ENCODE assay signal across 9 cellular contexts in the genomic region with DNA sequence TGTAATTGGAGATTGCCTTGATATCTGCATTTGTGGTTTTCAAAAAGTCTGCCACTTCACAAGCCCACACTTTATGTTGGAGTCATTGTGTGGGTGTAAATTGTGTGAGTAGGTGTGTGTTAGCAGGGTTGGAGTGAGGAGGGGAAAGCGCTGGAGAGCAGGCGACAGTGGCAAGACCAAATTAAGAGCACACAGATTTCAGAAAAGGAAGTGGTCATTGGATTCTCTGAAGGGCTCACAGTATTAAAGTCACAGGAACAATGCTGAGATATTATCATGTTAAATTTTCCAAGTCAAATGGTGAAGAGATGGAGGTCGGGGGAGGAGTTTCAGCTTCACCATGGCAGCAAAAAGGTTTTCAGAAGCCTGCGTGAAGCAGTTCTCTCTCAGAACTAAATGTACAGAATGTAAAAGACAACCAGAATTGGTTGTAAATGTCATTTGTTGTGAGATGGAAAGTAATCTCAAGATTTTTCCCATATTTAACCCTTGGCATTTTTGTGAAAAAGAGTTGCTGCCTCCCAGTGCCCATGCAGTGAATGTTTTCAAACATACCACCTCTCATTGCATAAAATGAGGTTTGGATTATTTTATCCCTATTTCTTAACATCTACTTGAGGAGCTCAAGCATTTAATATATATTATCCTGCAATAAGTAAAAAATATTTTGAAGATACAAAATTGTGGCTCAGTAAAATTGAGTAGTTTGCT.
DNase-seq lines count a peak whose midpoint lies in the region; ATAC-seq and TF ChIP-seq lines count a peak whose summit lies in the region.
"Had no signal": no experiment of that assay in that cellular context is flagged by ENCODE, and none has a peak within 500 bp of the region (broad histone marks: within the 10 kb centered on the region; RNA-seq: fewer than 3 reads in every experiment).

No MANE protein-coding gene starts in this region.

- peaks cover 17% of the 10 kb centered on the region for H3K4me1 ChIP-seq in HAP-1
- no peaks in the 10 kb centered on the region for H3K4me1 ChIP-seq in BE2C
- no peaks in the 10 kb centered on the region for H3K4me1 ChIP-seq in SJCRH30

- peak; percentile 2 for DNase-seq in CD1c-positive myeloid dendritic cell (ENCODE audit: extremely low spot score)
- DNase-seq in HAP-1 (ENCODE audit: low spot score in 2 of 2): peak; percentile 65 to 91
- DNase-seq in WTC11 (ENCODE audit: low spot score): no peak
- peak; percentile 12 for DNase-seq in iPS-NIHi11 (ENCODE audit: low spot score)
- DNase-seq in BE2C: no peak
- DNase-seq in SJCRH30: no peak
- no peak for DNase-seq in retina

- H3K4me3 Mint-ChIP-seq in WTC11: peak overlapping the region; percentile 32
- H3K4me3 Mint-ChIP-seq: IgD-negative memory B cell had no signal

- no peak for TF ChIP-seq CTCF in WTC11 (IDR thresholded peaks at IDR 0.05)
- TF ChIP-seq CTCF in BE2C (IDR thresholded peaks at IDR 0.05; ENCODE audit: low read depth, low read length): no peak

- no peaks in the 10 kb centered on the region for H3K9me3 Mint-ChIP-seq in WTC11
- H3K9me3 Mint-ChIP-seq: IgD-negative memory B cell had no signal

- H3K9me3 ChIP-seq in HAP-1: no peaks in the 10 kb centered on the region
- no peaks in the 10 kb centered on the region for H3K9me3 ChIP-seq in BE2C
- no peaks in the 10 kb centered on the region for H3K9me3 ChIP-seq in SJCRH30 (replicated peaks)

- ATAC-seq in WTC11 (peak; percentile 41; the same call in 1 of the 2 replicates), HG03280 (IDR thresholded peaks at IDR 0.05; ENCODE audit: unreplicated experiment) (no peak)

- H3K27me3 ChIP-seq in HAP-1 (ENCODE audit: low read depth): no peaks in the 10 kb centered on the region
- no peaks in the 10 kb centered on the region for H3K27me3 ChIP-seq in BE2C
- no peaks in the 10 kb centered on the region for H3K27me3 ChIP-seq in SJCRH30

- peak overlapping the region; percentile 91 for H3K27ac Mint-ChIP-seq in WTC11
- H3K27ac Mint-ChIP-seq: IgD-negative memory B cell had no signal

- H3K36me3 ChIP-seq in HAP-1 (replicated peaks) (no peaks in the 10 kb centered on the region), BE2C (no peaks in the 10 kb centered on the region), SJCRH30 (no peaks in the 10 kb centered on the region)

- H3K27me3 Mint-ChIP-seq in WTC11 (ENCODE audit: low read depth): no peaks in the 10 kb centered on the region
- H3K27me3 Mint-ChIP-seq: IgD-negative memory B cell had no signal

- POLR2A ChIA-PET in WTC11 (lab: Charles Lee): no interaction called here

- no peak overlapping the region for H3K27ac ChIP-seq in SJCRH30

- in situ Hi-C loops in HAP-1 (cut with MboI; ENCODE audit: low sequenced_read_pairs): no loop called here

- peaks cover 17% of the 10 kb centered on the region for H3K4me1 Mint-ChIP-seq in WTC11

- H3K36me3 Mint-ChIP-seq in WTC11: no peaks in the 10 kb centered on the region
- H3K36me3 Mint-ChIP-seq: IgD-negative memory B cell had no signal

- H3K4me3 ChIP-seq in HAP-1: no peak overlapping the region
- no peak overlapping the region for H3K4me3 ChIP-seq in BE2C (ENCODE audit: low read depth, low read length)
- H3K4me3 ChIP-seq in SJCRH30: no peak overlapping the region

- CTCF ChIA-PET in WTC11 (lab: Charles Lee): no interaction called here

TF ChIP-seq in WTC11, 78 proteins besides CTCF, POLR2A, EP300 and RAD21:
- TF ChIP-seq ZNF281 (CRISPR knock-in tag; IDR thresholded peaks at IDR 0.05) (no peak), JAZF1 (CRISPR knock-in tag; IDR thresholded peaks at IDR 0.05) (no peak), NR2C2 (CRISPR knock-in tag; IDR thresholded peaks at IDR 0.05) (no peak), SP1 (CRISPR knock-in tag; conservative IDR thresholded peaks at IDR 0.05) (no peak), EMX1 (CRISPR knock-in tag; IDR thresholded peaks at IDR 0.05) (no peak), E2F5 (CRISPR knock-in tag; IDR thresholded peaks at IDR 0.05) (no peak), ETV6 (CRISPR knock-in tag; IDR thresholded peaks at IDR 0.05) (no peak), FOXK1 (CRISPR knock-in tag; IDR thresholded peaks at IDR 0.05) (no peak), FOXP1 (CRISPR knock-in tag; IDR thresholded peaks at IDR 0.05; ENCODE audit: borderline replicate concordance) (no peak), ATF1 (CRISPR knock-in tag; IDR thresholded peaks at IDR 0.05) (no peak)
- TF ChIP-seq, protein P1, sequence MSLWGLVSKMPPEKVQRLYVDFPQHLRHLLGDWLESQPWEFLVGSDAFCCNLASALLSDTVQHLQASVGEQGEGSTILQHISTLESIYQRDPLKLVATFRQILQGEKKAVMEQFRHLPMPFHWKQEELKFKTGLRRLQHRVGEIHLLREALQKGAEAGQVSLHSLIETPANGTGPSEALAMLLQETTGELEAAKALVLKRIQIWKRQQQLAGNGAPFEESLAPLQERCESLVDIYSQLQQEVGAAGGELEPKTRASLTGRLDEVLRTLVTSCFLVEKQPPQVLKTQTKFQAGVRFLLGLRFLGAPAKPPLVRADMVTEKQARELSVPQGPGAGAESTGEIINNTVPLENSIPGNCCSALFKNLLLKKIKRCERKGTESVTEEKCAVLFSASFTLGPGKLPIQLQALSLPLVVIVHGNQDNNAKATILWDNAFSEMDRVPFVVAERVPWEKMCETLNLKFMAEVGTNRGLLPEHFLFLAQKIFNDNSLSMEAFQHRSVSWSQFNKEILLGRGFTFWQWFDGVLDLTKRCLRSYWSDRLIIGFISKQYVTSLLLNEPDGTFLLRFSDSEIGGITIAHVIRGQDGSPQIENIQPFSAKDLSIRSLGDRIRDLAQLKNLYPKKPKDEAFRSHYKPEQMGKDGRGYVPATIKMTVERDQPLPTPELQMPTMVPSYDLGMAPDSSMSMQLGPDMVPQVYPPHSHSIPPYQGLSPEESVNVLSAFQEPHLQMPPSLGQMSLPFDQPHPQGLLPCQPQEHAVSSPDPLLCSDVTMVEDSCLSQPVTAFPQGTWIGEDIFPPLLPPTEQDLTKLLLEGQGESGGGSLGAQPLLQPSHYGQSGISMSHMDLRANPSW (CRISPR knock-in tag; conservative IDR thresholded peaks at IDR 0.05; ENCODE audit: low read depth): no peak

Comparison
In these comparisons a context has a peak if more than half of its experiments do, and no peak if none do; other contexts are left out.
1. DNase-seq: peak in CD1c-positive myeloid dendritic cell (single experiment), HAP-1 (2 of 2) and iPS-NIHi11 (single experiment); none in WTC11 (single experiment), BE2C (single experiment), SJCRH30 (0 of 2) and retina (single experiment).